7 cellular contexts compared by ENCODE assay signal in genomic region chr6:13574149-13574570, GRCh38. TPM values are rescaled to one million over a fixed set of nuclear protein-coding genes. Genes with fewer than 3 reads are reported as not detected.
DNase-seq lines count a peak whose midpoint lies in the region; ATAC-seq and TF ChIP-seq lines count a peak whose summit lies in the region.

No MANE protein-coding gene starts in this region.

- ATAC-seq in GM18499 (IDR thresholded peaks at IDR 0.05; ENCODE audit: insufficient read depth, unreplicated experiment) (peak; percentile 43), HG02885 (IDR thresholded peaks at IDR 0.05; ENCODE audit: poor library complexity, unreplicated experiment) (peak; percentile 82)

- intact Hi-C loops in ascending aorta (cut with DNase I) = loop anchor here (1.0 to 5.0 kb wide), 5 partner anchors 41 to 193 kb away; partner anchors contain the start of genes GFOD1 and NOL7

- no peaks in the 10 kb centered on the region for H4K20me1 ChIP-seq in hepatocyte (ENCODE audit: insufficient read depth, poor library complexity, severe bottlenecking)

- H3K27ac ChIP-seq in ascending aorta (peak overlapping the region; percentile 88 to 93), hepatocyte (peak overlapping the region; percentile 98)

- 3% methylated on average over 41 of the region's 46 CpGs for WGBS in hepatocyte (ENCODE audit: low lambda C conversion rate, missing lambda C conversion rate)

- H3K4me3 ChIP-seq in ascending aorta = peak overlapping the region; percentile 78 to 80
- H3K4me3 ChIP-seq in hepatocyte = peak overlapping the region; percentile 84

- H3K36me3 ChIP-seq in ascending aorta (no peaks in the 10 kb centered on the region), hepatocyte (replicated peaks; ENCODE audit: insufficient read depth, low read depth) (no peaks in the 10 kb centered on the region)

- TF ChIP-seq CTCF in ascending aorta (IDR thresholded peaks at IDR 0.05) (peak in 2 of 3 experiments; percentile 54 to 56), hepatocyte (IDR thresholded peaks at IDR 0.05; ENCODE audit: poor library complexity) (peak; percentile 66)

- H2AFZ ChIP-seq in hepatocyte = peak overlapping the region; percentile 86

- H3K9me2 ChIP-seq in hepatocyte (replicated peaks; ENCODE audit: insufficient read depth) = no peaks in the 10 kb centered on the region

- H3K27me3 ChIP-seq in ascending aorta (no peaks in the 10 kb centered on the region), hepatocyte (no peaks in the 10 kb centered on the region)

- H3K4me2 ChIP-seq in hepatocyte = peak overlapping the region; percentile 82

- H3K4me1 ChIP-seq in ascending aorta = peaks cover 0 to 3% of the 10 kb centered on the region in 2 donors
- H3K4me1 ChIP-seq in hepatocyte (ENCODE audit: insufficient read depth) = peaks cover 10% of the 10 kb centered on the region

- no peaks in the 10 kb centered on the region for H3K9me3 ChIP-seq in ascending aorta
- H3K9me3 ChIP-seq in hepatocyte (ENCODE audit: low read depth) = no peaks in the 10 kb centered on the region

- H3K79me2 ChIP-seq in hepatocyte = peaks cover 22% of the 10 kb centered on the region

- DNase-seq in NCI-H146 treated with DMSO at 0.1 percent for 48 hours (lab: John Stamatoyannopoulos, UW; ENCODE audit: unreplicated experiment) (peak; percentile 89), T-helper 2 cell (peak; percentile 81 to 98 (median 90)), ascending aorta (ENCODE audit: low spot score in 2 of 2) (peak; percentile 72 to 93), hepatocyte (ENCODE audit: low spot score) (peak; percentile 98), retina (peak; percentile 93)

RNA-seq across cellular contexts. Expression of gene SIRT5, which starts 0.2 kb away (rescaled TPM):
- total RNA-seq in ascending aorta (3.0 TPM), hepatocyte (12.8 and 12.9 TPM in 2 replicates)
- polyA plus RNA-seq in hepatocyte = 8.5 and 8.6 TPM in 2 replicates

RNA-seq across cellular contexts. Expression of gene NOL7, which starts 41.0 kb away (rescaled TPM):
- 32.2 TPM for total RNA-seq in ascending aorta
- total RNA-seq in hepatocyte = 84.1 and 84.3 TPM in 2 replicates
- polyA plus RNA-seq in hepatocyte = 96.8 and 116 TPM in 2 replicates

Comparison
In these comparisons a context has a peak if more than half of its experiments do, and no peak if none do; other contexts are left out.
1. Peak in every context shown above with its lines: DNase-seq, ATAC-seq, H3K4me3 ChIP-seq and H3K27ac ChIP-seq.